Comparison of ENCODE assay signal across 7 cellular contexts in the genomic region with DNA sequence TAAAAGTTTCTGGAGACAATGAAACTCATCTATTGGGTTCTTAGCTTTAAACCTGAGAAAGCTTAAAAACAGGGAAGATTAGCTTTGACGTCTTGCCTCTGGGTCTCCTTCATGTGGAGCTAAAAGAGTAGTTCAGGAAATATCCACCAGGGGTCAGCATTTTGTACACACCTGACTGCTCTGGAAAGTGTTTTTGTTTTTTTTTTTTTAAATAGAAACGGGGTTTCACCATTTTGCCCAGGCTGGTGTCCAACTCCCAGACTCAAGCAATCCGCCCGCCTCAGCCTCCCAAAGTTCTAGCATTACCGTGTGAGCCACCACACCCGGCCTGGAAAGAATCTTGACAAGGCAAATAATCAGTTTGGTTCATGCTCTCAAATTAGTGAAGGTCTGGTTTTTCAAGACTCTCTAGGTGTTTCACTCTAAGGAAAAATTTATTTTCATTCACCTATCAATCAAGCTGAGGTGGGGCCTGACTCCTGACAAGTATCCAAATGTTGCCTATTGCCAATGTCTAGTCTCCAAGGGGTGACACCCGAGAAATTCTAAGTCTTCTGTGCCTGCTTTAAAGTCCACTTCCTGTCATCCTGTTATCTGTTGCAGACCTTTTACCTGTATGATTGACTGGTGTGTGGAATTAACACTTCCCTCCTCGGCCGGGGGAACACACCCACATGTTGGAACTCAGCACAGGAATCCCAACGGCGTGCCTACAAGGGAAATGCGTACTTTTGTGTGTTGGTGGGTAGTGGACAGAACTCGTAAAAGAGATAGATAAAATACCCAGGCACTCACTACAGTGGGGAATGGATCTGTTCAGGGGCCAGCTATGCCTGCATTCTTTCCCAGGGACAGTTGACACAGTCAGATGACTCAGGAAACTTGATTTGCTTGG. TPM values are rescaled to one million over a fixed set of nuclear protein-coding genes. Genes with fewer than 3 reads are reported as not detected.
DNase-seq lines count a peak whose midpoint lies in the region; ATAC-seq, FAIRE-seq and TF ChIP-seq lines count a peak whose summit lies in the region.

No MANE protein-coding gene starts in this region.

- WGBS in testis, 2 donors: 44 to 52% methylated on average over 13 of the region's 13 CpGs

- H3K27me3 ChIP-seq in left lung (no peaks in the 10 kb centered on the region), testis (no peaks in the 10 kb centered on the region)

- intact Hi-C loops in left lung (cut with DNase I) (loop anchor here in 1 of 2 donors (5.0 to 10.0 kb wide), 2 partner anchors 59 to 236 kb away; no protein-coding TSS in a partner anchor), testis (cut with DNase I; ENCODE audit: low total_unique reads) (loop anchor here (10.0 kb wide), 1 partner anchor 66 kb away; no protein-coding TSS in a partner anchor)

- TF ChIP-seq CTCF in choroid plexus epithelial cell (conservative IDR thresholded peaks at IDR 0.05; ENCODE audit: low read depth, low read length) (peak; percentile 72), left lung (IDR thresholded peaks at IDR 0.05) (peak; percentile 83 to 88), testis (IDR thresholded peaks at IDR 0.05) (peak; percentile 70 to 89 (median 80))

- peak; percentile 62 for DNase-seq in EL
- peak; percentile 56 for DNase-seq in H54 (ENCODE audit: insufficient read length, low spot score)
- peak; percentile 55 for DNase-seq in NCI-H146 (lab: John Stamatoyannopoulos, UW)
- peak; percentile 8 for DNase-seq in T-helper 9 cell
- peak; percentile 85 for DNase-seq in choroid plexus epithelial cell (ENCODE audit: low read depth)
- no peak for DNase-seq in left lung
- DNase-seq in testis: peak; percentile 63

- H3K9me3 ChIP-seq in left lung: no peaks in the 10 kb centered on the region
- H3K9me3 ChIP-seq in testis: no peaks in the 10 kb centered on the region

- peak; percentile 55 for FAIRE-seq in H54 (lab: Jason Lieb, UNC)

- H3K4me1 ChIP-seq in left lung (peaks cover 0 to 6% of the 10 kb centered on the region in 2 donors), testis (no peaks in the 10 kb centered on the region)

- peaks cover 0 to 9% of the 10 kb centered on the region in 2 donors for H3K36me3 ChIP-seq in left lung
- H3K36me3 ChIP-seq in testis (ENCODE audit: low read depth, missing control alignments): no peaks in the 10 kb centered on the region

- TF ChIP-seq POLR2A in H54 (IDR thresholded peaks at IDR 0.05; ENCODE audit: low read depth, low read length) (no peak), testis (IDR thresholded peaks at IDR 0.05) (no peak)

- peak; percentile 92 for ATAC-seq in left lung

- H3K27ac ChIP-seq in left lung: no peak overlapping the region
- no peak overlapping the region for H3K27ac ChIP-seq in testis

- H3K4me3 ChIP-seq in choroid plexus epithelial cell (ENCODE audit: low read depth, low read length): no peak overlapping the region
- no peak overlapping the region for H3K4me3 ChIP-seq in left lung
- H3K4me3 ChIP-seq in testis: no peak overlapping the region

RNA-seq across cellular contexts. Expression of a gene that starts 11.3 kb away (rescaled TPM):
- total RNA-seq in left lung (10 to 100 TPM; 28.6 to 67.1 TPM), testis (1 to 10 TPM; 3.2 to 5.6 TPM)
- 18.4 TPM for polyA plus RNA-seq in testis (ENCODE audit: insufficient read depth, low read depth, low replicate concordance)

RNA-seq across cellular contexts. Expression of a gene that starts 35.1 kb away (rescaled TPM):
- total RNA-seq in left lung (10 to 100 TPM; 29.8 to 50.2 TPM), testis (10 to 100 TPM; 18.7 to 35.9 TPM)
- polyA plus RNA-seq in testis (ENCODE audit: insufficient read depth, low read depth, low replicate concordance): 22.8 TPM

Comparison
In these comparisons a context has a peak if more than half of its experiments do, and no peak if none do; other contexts are left out.
1. DNase-seq: peak in EL (single experiment), H54 (single experiment), NCI-H146 (single experiment), T-helper 9 cell (single experiment), choroid plexus epithelial cell (single experiment) and testis (single experiment); none in left lung (0 of 2).
2. RNA of a gene that starts 11.3 kb away (total RNA-seq): 28.6 to 67.1 TPM in left lung; 3.2 to 5.6 TPM in testis; every median in the first group is over 4 times any median in the second.
3. Peak in every context shown above with its lines, with median percentiles within 50 percentile points of each other: CTCF ChIP-seq.